In genomic region chr13:24894972-24895300, GRCh38 we compare ENCODE assay signal across 15 cellular contexts.
DNase-seq lines count a peak whose midpoint lies in the region; ATAC-seq, FAIRE-seq and TF ChIP-seq lines count a peak whose summit lies in the region.
"Had no signal": no experiment of that assay in that cellular context is flagged by ENCODE, and none has a peak within 500 bp of the region (broad histone marks: within the 10 kb centered on the region; RNA-seq: fewer than 3 reads in every experiment).

No MANE protein-coding gene starts in this region.

- H3K9ac ChIP-seq in K562 (ENCODE audit: insufficient read depth in 1 of 2, low read depth in 2 of 2, low read length in 2 of 2), result no peak overlapping the region

- no peak for TF ChIP-seq POLR2A in K562 (conservative IDR thresholded peaks at IDR 0.05)

- H3K36me3 ChIP-seq in H7 (replicated peaks; ENCODE audit: control insufficient read depth, insufficient read depth, low read length) (peaks cover 16% of the 10 kb centered on the region), K562 (ENCODE audit: control insufficient read depth, insufficient read depth, low read length) (peaks cover 80% of the 10 kb centered on the region; the same call in 2 of the 3 replicates), aorta (ENCODE audit: control insufficient read depth in 1 of 2, insufficient read depth in 2 of 2, low read length in 1 of 2) (peaks cover 2 to 6% of the 10 kb centered on the region in 2 donors)

- H3K27ac ChIP-seq in K562 (ENCODE audit: extremely low read depth, low read depth, low read length), result no peak overlapping the region
- H3K27ac ChIP-seq in aorta (ENCODE audit: low read depth in 1 of 2, low read length in 2 of 2), result no peak overlapping the region

- TF ChIP-seq RAD21 in K562 (CRISPR knock-in tag; conservative IDR thresholded peaks at IDR 0.05 in 1 of 2, IDR thresholded peaks at IDR 0.05 in 1 of 2), result no peak

- no peak for FAIRE-seq in K562 (lab: Jason Lieb, UNC)
- FAIRE-seq: A204.1 had no signal

- POLR2A ChIA-PET in K562 (lab: Yijun Ruan, JAX), result no interaction called here

- no peaks in the 10 kb centered on the region; the same call in 2 of the 3 replicates for H3K79me2 ChIP-seq in K562 (ENCODE audit: control insufficient read depth, insufficient read depth, low read length)

- H3K9me1 ChIP-seq in K562 (ENCODE audit: control insufficient read depth, insufficient read depth, low read length), result no peaks in the 10 kb centered on the region

- H3K27me3 ChIP-seq in H7 (ENCODE audit: control insufficient read depth, insufficient read depth, low read length), result no peaks in the 10 kb centered on the region
- no peaks in the 10 kb centered on the region for H3K27me3 ChIP-seq in K562 (ENCODE audit: control insufficient read depth in 2 of 2, insufficient read depth in 2 of 2, low read length in 2 of 2)
- H3K27me3 ChIP-seq in aorta (ENCODE audit: control insufficient read depth in 1 of 2, insufficient read depth in 2 of 2, low read length in 1 of 2), result no peaks in the 10 kb centered on the region

- intact Hi-C loops in K562 (cut with micrococcal nuclease), result no loop called here
- intact Hi-C loops in aorta (cut with DNase I), result no loop called here

- no peak overlapping the region for H3K4me2 ChIP-seq in K562 (ENCODE audit: insufficient read depth, low read length)

- peak; percentile 32 for DNase-seq in H7
- no peak for DNase-seq in K562 (ENCODE audit: extremely low read depth in 1 of 4, low spot score in 3 of 4)
- DNase-seq in islet precursor cell, result peak; percentile 55
- DNase-seq in aorta, result no peak
- DNase-seq in stimulated activated CD4-positive, alpha-beta T cell treated with anti-CD3 and anti-CD28 coated beads, Interleukin-2, amount 100 ng/mL, for 24 hours, result no peak
- DNase-seq: C1 segment of cervical spinal cord; Calu3; CD4-positive, alpha-beta T cell; DMS 273 treated with DMSO at 0.1 percent for 48 hours; HCEC 1CT; HFFc6; IMR-90 had no signal

- no peak for TF ChIP-seq EP300 in K562 (IDR thresholded peaks at IDR 0.05; ENCODE audit: low read length)

- H3K4me1 ChIP-seq in K562 (replicated peaks in 1 of 2; ENCODE audit: control insufficient read depth in 2 of 2, insufficient read depth in 2 of 2, low read length in 2 of 2), result peaks cover 0 to 9% of the 10 kb centered on the region in 2 experiments; a peak in 2 of 5 replicates
- no peaks in the 10 kb centered on the region for H3K4me1 ChIP-seq in aorta (ENCODE audit: control insufficient read depth in 1 of 2, insufficient read depth in 2 of 2, low read length in 2 of 2)

- no TSS peak for BruUV-seq in K562 (replicated peaks; lab: Mats Ljungman, UMichigan)

- H2AFZ ChIP-seq in K562 (ENCODE audit: low read depth, low read length), result no peak overlapping the region

- 94% methylated on average over 8 of the region's 28 CpGs for WGBS in K562 (ENCODE audit: insufficient coverage, low coverage, missing lambda C conversion rate)
- 87 to 92% methylated on average over 28 of the region's 28 CpGs for WGBS in aorta, 2 donors

- in situ Hi-C loops in K562 (cut with MboI), result no loop called here

- H4K20me1 ChIP-seq in K562 (replicated peaks; ENCODE audit: control insufficient read depth, insufficient read depth, low read length), result no peaks in the 10 kb centered on the region

- CTCF ChIA-PET in K562 (lab: Yijun Ruan, JAX; ENCODE audit: low intra/inter-chr PET ratio), result no interaction called here

- H3K9me3 ChIP-seq in K562 (replicated peaks; ENCODE audit: control insufficient read depth, insufficient read depth, low read depth, low read length) (no peaks in the 10 kb centered on the region), aorta (ENCODE audit: control insufficient read depth, low read length) (no peaks in the 10 kb centered on the region)

- ATAC-seq in K562 (no peak), aorta (ENCODE audit: low FRiP score) (peak; percentile 20), HG03457 (IDR thresholded peaks at IDR 0.05; ENCODE audit: unreplicated experiment) (no peak), GM21825 (IDR thresholded peaks at IDR 0.05; ENCODE audit: unreplicated experiment) (no peak)

- H3K4me3 ChIP-seq in H7 (ENCODE audit: insufficient read depth, low read depth, low read length) (no peak overlapping the region), K562 (no peak overlapping the region), aorta (ENCODE audit: low read length in 2 of 2) (no peak overlapping the region)

- no peak for TF ChIP-seq CTCF in K562 (IDR thresholded peaks at IDR 0.05 in 2 of 3, conservative IDR thresholded peaks at IDR 0.05 in 1 of 3; ENCODE audit: insufficient read depth in 2 of 3, low read depth in 1 of 3, low read length in 3 of 3)

TF ChIP-seq in K562, 482 proteins besides CTCF, POLR2A, EP300 and RAD21:
- TF ChIP-seq XRCC4 (IDR thresholded peaks at IDR 0.05; ENCODE audit: extremely low read depth, insufficient read depth, insufficient read length), result no peak
- TF ChIP-seq POLR2G (IDR thresholded peaks at IDR 0.05; ENCODE audit: low read depth, low read length), result peak; percentile 37; the same call in 1 of the 2 replicates
TF ChIP-seq in K562: peak in this region for 1.

Comparison
In these comparisons a context has a peak if more than half of its experiments do, and no peak if none do; other contexts are left out.
1. DNase-seq: peak in H7 (single experiment) and islet precursor cell (single experiment); none in K562 (0 of 4), aorta (0 of 2) and stimulated activated CD4-positive, alpha-beta T cell treated with anti-CD3 and anti-CD28 coated beads, Interleukin-2, amount 100 ng/mL, for 24 hours (0 of 2).